8 cellular contexts compared by ENCODE assay signal in the genomic region with DNA sequence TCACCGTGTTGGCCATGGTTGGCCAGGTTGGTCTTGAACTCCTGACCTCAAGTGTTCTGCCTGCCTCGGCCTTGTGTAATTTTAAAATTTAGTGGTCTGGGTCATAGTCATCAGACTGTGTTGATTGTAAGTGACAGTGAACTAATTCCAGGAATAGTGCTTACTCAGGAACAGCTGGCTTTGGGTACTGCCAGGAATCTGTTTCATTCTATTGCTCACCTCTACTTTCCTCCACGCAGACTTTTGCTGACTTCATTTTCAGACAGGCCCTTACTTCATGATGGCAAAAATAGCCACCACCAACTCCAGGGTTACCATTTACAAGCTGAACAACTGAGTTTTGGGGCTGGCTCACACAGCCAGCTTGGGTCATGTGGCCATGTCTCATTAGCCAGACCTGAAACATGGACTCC. TPM values are rescaled to one million over a fixed set of nuclear protein-coding genes. Genes with fewer than 3 reads are reported as not detected.
A peak's percentile ranks its signal among the peaks of the same experiment; 100 is the strongest.
DNase-seq lines count a peak whose midpoint lies in the region; ATAC-seq and TF ChIP-seq lines count a peak whose summit lies in the region.

No MANE protein-coding gene starts in this region.

- no peaks in the 10 kb centered on the region for H3K27me3 Mint-ChIP-seq in activated T-cell treated with anti-CD3 and anti-CD28 coated beads, Interleukin-2, amount 50 U/mL, for 72 hours (ENCODE audit: low read depth)

- H3K27ac Mint-ChIP-seq in activated T-cell treated with anti-CD3 and anti-CD28 coated beads, Interleukin-2, amount 50 U/mL, for 72 hours: peak overlapping the region; percentile 79

- no peaks in the 10 kb centered on the region for H3K27me3 ChIP-seq in GM23248 (replicated peaks; ENCODE audit: insufficient read depth)
- H3K27me3 ChIP-seq in right lobe of liver: no peaks in the 10 kb centered on the region
- no peaks in the 10 kb centered on the region for H3K27me3 ChIP-seq in mesendoderm (ENCODE audit: insufficient read depth, low read length, poor library complexity)

- H3K4me3 ChIP-seq in GM23248 (no peak overlapping the region), right lobe of liver (no peak overlapping the region), mesendoderm (ENCODE audit: low read length) (no peak overlapping the region)

- H2AK5ac ChIP-seq in mesendoderm (ENCODE audit: low read length): no peak overlapping the region

- DNase-seq in ELR (ENCODE audit: low read depth) (peak; percentile 4), GM23248 (peak; percentile 71), right lobe of liver (no peak), middle frontal gyrus (ENCODE audit: extremely low spot score, low spot score) (no peak), iPS-NIHi11 (ENCODE audit: low spot score) (no peak), hepatic stellate cell (ENCODE audit: low spot score) (no peak), mesendoderm (no peak)
- peak; percentile 18 to 52 for DNase-seq in activated T-cell treated with anti-CD3 and anti-CD28 coated beads, Interleukin-2, amount 50 U/mL, for 72 hours

- H3K4me1 ChIP-seq in GM23248 (ENCODE audit: insufficient read depth): peaks cover 52% of the 10 kb centered on the region
- peaks cover 0 to 83% (median 35%) of the 10 kb centered on the region in 4 donors for H3K4me1 ChIP-seq in right lobe of liver
- peaks cover 23% of the 10 kb centered on the region for H3K4me1 ChIP-seq in mesendoderm (ENCODE audit: control insufficient read depth, low read depth, low read length)

- H2BK15ac ChIP-seq in mesendoderm (replicated peaks; ENCODE audit: low read depth): no peak overlapping the region

- H3K36me3 ChIP-seq in GM23248 (ENCODE audit: low read depth) (no peaks in the 10 kb centered on the region; the same call in 1 of the 2 replicates), right lobe of liver (no peaks in the 10 kb centered on the region), mesendoderm (ENCODE audit: control insufficient read depth, insufficient read depth, low read length) (no peaks in the 10 kb centered on the region)

- TF ChIP-seq POLR2A in right lobe of liver (IDR thresholded peaks at IDR 0.05): no peak

- H3K4ac ChIP-seq in mesendoderm (ENCODE audit: low read depth, low read length): no peak overlapping the region

- H3K4me1 Mint-ChIP-seq in activated T-cell treated with anti-CD3 and anti-CD28 coated beads, Interleukin-2, amount 50 U/mL, for 72 hours (ENCODE audit: low read depth): peaks cover 86% of the 10 kb centered on the region

- no peak overlapping the region for H3K56ac ChIP-seq in mesendoderm (ENCODE audit: low read length)

- intact Hi-C loops in right lobe of liver (cut with DNase I): no loop called here

- H3K9me2 ChIP-seq in GM23248 (ENCODE audit: insufficient read depth): no peaks in the 10 kb centered on the region

- no peak overlapping the region for H3K23ac ChIP-seq in mesendoderm (ENCODE audit: low read length)

- no peak overlapping the region for H3K9ac ChIP-seq in GM23248
- H3K9ac ChIP-seq in mesendoderm (ENCODE audit: low read length): no peak overlapping the region

- no peaks in the 10 kb centered on the region for H3K9me3 ChIP-seq in GM23248 (ENCODE audit: low read depth)
- H3K9me3 ChIP-seq in right lobe of liver: no peaks in the 10 kb centered on the region

- no peaks in the 10 kb centered on the region for H3K9me3 Mint-ChIP-seq in activated T-cell treated with anti-CD3 and anti-CD28 coated beads, Interleukin-2, amount 50 U/mL, for 72 hours

- H3K27ac ChIP-seq in GM23248: peak overlapping the region; percentile 67
- peak overlapping the region; percentile 45 to 77 (median 48) for H3K27ac ChIP-seq in right lobe of liver
- no peak overlapping the region for H3K27ac ChIP-seq in mesendoderm (ENCODE audit: low read depth, low read length)

- peaks cover 30% of the 10 kb centered on the region for H3F3A ChIP-seq in GM23248 (ENCODE audit: insufficient read depth)

- H3K4me2 ChIP-seq in GM23248 (ENCODE audit: unreplicated experiment): no peak overlapping the region
- no peak overlapping the region for H3K4me2 ChIP-seq in mesendoderm (ENCODE audit: low read length)

- no peak overlapping the region for H4K5ac ChIP-seq in mesendoderm (ENCODE audit: low read length)

- H2BK5ac ChIP-seq in mesendoderm (ENCODE audit: low read length): no peak overlapping the region

- H3K36me3 Mint-ChIP-seq in activated T-cell treated with anti-CD3 and anti-CD28 coated beads, Interleukin-2, amount 50 U/mL, for 72 hours (ENCODE audit: insufficient read depth in 2 of 2): peaks cover 0 to 1% of the 10 kb centered on the region in 2 donors

- 40 to 45% methylated on average over 3 of the region's 3 CpGs for WGBS in GM23248 (ENCODE audit: low coverage in 1 of 2, low lambda C conversion rate in 2 of 2, missing lambda C conversion rate in 2 of 2), 2 experiments
- 41% methylated on average over 2 of the region's 3 CpGs for WGBS in right lobe of liver (ENCODE audit: insufficient coverage, low coverage, low lambda C conversion rate, missing lambda C conversion rate)
- no CpG with 5 or more reads among the region's 3 CpGs for whole genome bisulfite sequencing in mesendoderm (ENCODE audit: extremely low coverage, insufficient coverage, low lambda C conversion rate)

- H2BK120ac ChIP-seq in mesendoderm (ENCODE audit: low read depth, low read length): no peak overlapping the region

- H3K79me2 ChIP-seq in GM23248 (ENCODE audit: insufficient read depth) (peaks cover 52% of the 10 kb centered on the region), mesendoderm (ENCODE audit: control insufficient read depth, insufficient read depth, low read length) (no peaks in the 10 kb centered on the region)

- no peak overlapping the region for H3K18ac ChIP-seq in mesendoderm (ENCODE audit: low read length)

- no peaks in the 10 kb centered on the region for H4K20me1 ChIP-seq in GM23248 (ENCODE audit: insufficient read depth)

- H3K4me3 Mint-ChIP-seq in activated T-cell treated with anti-CD3 and anti-CD28 coated beads, Interleukin-2, amount 50 U/mL, for 72 hours: peak overlapping the region in 1 of 2 donors; percentile 31

- H3K79me1 ChIP-seq in mesendoderm (ENCODE audit: low read length): no peaks in the 10 kb centered on the region

- in situ Hi-C loops in GM23248 (cut with MboI): no loop called here

- H4K8ac ChIP-seq in mesendoderm (ENCODE audit: low read depth, low read length): no peak overlapping the region

- H2AFZ ChIP-seq in GM23248: no peak overlapping the region

- TF ChIP-seq CTCF in right lobe of liver (IDR thresholded peaks at IDR 0.05): no peak

- ATAC-seq in activated T-cell treated with anti-CD3 and anti-CD28 coated beads, Interleukin-2, amount 50 U/mL, for 72 hours (replicated peaks in 1 of 2): peak; percentile 68 to 73
- ATAC-seq in right lobe of liver: peak in 2 of 4 donors; percentile 29 to 35

RNA-seq across cellular contexts. Expression of gene FNIP2, which starts 54.6 kb away (rescaled TPM):
- total RNA-seq in GM23248 (2014; rRNA removed; shearing (Covaris generic)): 14.4 and 22.4 TPM in 2 replicates
- polyA plus RNA-seq in GM23248 (2016; fragmentation: Nextera tagmentation; extraction: Ambion mirVana): 1.8 TPM in 2 replicates
- 10 to 100 TPM; 12.7 to 20.1 TPM for total RNA-seq in activated T-cell treated with anti-CD3 and anti-CD28 coated beads, Interleukin-2, amount 50 U/mL, for 72 hours
- 10 to 100 TPM; 34.2 to 67.4 (median 37.8) TPM for total RNA-seq in right lobe of liver
- polyA plus RNA-seq in mesendoderm (2013, experiment 1 of 2): 5.1 TPM
- polyA plus RNA-seq in mesendoderm (2013, experiment 2 of 2): 4.9 TPM

Comparison
In these comparisons a context has a peak if more than half of its experiments do, and no peak if none do; other contexts are left out.
1. DNase-seq: peak in ELR (single experiment), GM23248 (single experiment) and activated T-cell treated with anti-CD3 and anti-CD28 coated beads, Interleukin-2, amount 50 U/mL, for 72 hours (2 of 2); none in right lobe of liver (0 of 3), middle frontal gyrus (single experiment), iPS-NIHi11 (single experiment), hepatic stellate cell (single experiment) and mesendoderm (single experiment).